1 cellular context compared by ENCODE assay signal in the genomic region with DNA sequence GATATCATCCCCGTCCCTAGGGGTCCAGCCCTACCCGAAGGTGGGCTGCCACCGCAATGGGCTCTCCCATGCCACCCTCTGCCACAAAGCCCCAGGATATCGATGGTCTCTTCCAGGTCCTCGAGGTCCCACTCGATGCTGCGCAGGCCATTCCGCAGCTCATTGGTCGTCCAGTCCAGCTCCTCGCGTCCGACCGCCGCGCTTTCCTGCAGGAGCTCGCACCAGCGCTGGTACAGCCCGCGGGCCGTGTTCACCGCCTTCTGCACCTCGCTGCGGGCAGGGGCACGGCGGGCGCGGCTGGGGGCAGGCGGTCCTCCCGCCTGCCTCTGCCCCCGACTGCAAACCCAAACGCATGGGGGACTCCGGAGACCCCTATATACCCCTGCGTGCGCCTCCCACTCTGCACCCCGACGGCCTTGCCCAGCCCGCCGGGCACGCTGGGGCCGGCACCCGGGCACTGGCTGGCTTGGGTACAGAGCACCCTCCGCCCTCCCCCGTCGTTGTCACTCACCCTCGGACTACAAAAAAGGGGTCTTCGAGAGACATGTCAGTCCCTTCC.
TF ChIP-seq lines count a peak whose summit lies in the region.

No MANE protein-coding gene starts in this region.

TF ChIP-seq in GM23338, 12 proteins besides CTCF, POLR2A, EP300 and RAD21:
- TF ChIP-seq EZH2phosphoT487 (IDR thresholded peaks at IDR 0.05; ENCODE audit: unreplicated experiment) (no peak), EZH2 (IDR thresholded peaks at IDR 0.05; ENCODE audit: low read depth, unreplicated experiment) (no peak), NANOG (IDR thresholded peaks at IDR 0.05; ENCODE audit: borderline replicate concordance) (no peak), CREB1 (CRISPR knock-in tag; IDR thresholded peaks at IDR 0.05; ENCODE audit: low read depth) (no peak), POLR2AphosphoS5 (IDR thresholded peaks at IDR 0.05; ENCODE audit: low read depth) (no peak), ZNF331 (CRISPR knock-in tag; IDR thresholded peaks at IDR 0.05; ENCODE audit: low read depth) (no peak), ZNF114 (CRISPR knock-in tag; IDR thresholded peaks at IDR 0.05) (no peak)
- TF ChIP-seq, protein P1, sequence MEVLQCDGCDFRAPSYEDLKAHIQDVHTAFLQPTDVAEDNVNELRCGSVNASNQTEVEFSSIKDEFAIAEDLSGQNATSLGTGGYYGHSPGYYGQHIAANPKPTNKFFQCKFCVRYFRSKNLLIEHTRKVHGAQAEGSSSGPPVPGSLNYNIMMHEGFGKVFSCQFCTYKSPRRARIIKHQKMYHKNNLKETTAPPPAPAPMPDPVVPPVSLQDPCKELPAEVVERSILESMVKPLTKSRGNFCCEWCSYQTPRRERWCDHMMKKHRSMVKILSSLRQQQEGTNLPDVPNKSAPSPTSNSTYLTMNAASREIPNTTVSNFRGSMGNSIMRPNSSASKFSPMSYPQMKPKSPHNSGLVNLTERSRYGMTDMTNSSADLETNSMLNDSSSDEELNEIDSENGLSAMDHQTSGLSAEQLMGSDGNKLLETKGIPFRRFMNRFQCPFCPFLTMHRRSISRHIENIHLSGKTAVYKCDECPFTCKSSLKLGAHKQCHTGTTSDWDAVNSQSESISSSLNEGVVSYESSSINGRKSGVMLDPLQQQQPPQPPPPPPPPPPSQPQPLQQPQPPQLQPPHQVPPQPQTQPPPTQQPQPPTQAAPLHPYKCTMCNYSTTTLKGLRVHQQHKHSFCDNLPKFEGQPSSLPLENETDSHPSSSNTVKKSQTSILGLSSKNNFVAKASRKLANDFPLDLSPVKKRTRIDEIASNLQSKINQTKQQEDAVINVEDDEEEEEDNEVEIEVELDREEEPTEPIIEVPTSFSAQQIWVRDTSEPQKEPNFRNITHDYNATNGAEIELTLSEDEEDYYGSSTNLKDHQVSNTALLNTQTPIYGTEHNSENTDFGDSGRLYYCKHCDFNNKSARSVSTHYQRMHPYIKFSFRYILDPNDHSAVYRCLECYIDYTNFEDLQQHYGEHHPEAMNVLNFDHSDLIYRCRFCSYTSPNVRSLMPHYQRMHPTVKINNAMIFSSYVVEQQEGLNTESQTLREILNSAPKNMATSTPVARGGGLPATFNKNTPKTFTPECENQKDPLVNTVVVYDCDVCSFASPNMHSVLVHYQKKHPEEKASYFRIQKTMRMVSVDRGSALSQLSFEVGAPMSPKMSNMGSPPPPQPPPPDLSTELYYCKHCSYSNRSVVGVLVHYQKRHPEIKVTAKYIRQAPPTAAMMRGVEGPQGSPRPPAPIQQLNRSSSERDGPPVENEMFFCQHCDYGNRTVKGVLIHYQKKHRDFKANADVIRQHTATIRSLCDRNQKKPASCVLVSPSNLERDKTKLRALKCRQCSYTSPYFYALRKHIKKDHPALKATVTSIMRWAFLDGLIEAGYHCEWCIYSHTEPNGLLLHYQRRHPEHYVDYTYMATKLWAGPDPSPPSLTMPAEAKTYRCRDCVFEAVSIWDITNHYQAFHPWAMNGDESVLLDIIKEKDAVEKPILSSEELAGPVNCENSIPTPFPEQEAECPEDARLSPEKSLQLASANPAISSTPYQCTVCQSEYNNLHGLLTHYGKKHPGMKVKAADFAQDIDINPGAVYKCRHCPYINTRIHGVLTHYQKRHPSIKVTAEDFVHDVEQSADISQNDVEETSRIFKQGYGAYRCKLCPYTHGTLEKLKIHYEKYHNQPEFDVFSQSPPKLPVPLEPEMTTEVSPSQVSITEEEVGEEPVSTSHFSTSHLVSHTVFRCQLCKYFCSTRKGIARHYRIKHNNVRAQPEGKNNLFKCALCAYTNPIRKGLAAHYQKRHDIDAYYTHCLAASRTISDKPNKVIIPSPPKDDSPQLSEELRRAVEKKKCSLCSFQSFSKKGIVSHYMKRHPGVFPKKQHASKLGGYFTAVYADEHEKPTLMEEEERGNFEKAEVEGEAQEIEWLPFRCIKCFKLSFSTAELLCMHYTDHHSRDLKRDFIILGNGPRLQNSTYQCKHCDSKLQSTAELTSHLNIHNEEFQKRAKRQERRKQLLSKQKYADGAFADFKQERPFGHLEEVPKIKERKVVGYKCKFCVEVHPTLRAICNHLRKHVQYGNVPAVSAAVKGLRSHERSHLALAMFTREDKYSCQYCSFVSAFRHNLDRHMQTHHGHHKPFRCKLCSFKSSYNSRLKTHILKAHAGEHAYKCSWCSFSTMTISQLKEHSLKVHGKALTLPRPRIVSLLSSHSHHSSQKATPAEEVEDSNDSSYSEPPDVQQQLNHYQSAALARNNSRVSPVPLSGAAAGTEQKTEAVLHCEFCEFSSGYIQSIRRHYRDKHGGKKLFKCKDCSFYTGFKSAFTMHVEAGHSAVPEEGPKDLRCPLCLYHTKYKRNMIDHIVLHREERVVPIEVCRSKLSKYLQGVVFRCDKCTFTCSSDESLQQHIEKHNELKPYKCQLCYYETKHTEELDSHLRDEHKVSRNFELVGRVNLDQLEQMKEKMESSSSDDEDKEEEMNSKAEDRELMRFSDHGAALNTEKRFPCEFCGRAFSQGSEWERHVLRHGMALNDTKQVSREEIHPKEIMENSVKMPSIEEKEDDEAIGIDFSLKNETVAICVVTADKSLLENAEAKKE (CRISPR knock-in tag; IDR thresholded peaks at IDR 0.05): no peak
- TF ChIP-seq, protein P2, sequence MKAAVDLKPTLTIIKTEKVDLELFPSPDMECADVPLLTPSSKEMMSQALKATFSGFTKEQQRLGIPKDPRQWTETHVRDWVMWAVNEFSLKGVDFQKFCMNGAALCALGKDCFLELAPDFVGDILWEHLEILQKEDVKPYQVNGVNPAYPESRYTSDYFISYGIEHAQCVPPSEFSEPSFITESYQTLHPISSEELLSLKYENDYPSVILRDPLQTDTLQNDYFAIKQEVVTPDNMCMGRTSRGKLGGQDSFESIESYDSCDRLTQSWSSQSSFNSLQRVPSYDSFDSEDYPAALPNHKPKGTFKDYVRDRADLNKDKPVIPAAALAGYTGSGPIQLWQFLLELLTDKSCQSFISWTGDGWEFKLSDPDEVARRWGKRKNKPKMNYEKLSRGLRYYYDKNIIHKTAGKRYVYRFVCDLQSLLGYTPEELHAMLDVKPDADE (IDR thresholded peaks at IDR 0.05): no peak
TF ChIP-seq in GM23338: peak in this region for 0.
